In the genomic region with DNA sequence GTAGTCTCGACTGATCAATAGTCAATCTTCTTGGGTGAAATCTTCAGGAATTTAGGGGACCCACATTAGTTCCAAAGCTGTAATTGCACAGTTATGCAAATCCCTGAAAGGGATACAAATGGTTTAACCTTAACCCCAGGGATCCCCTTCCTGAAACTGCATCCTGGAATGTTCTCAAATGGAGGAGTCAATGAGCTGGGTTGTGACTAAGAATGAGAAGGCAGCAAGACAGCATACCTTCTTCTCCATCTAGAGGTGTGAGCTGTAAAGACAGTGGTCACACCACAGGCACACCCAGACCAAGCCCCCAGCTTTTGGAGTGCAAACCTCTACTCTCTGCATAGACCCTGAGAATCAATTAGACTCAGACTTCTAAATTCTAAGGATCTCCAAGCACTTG, we compare ENCODE assay signal across 15 cellular contexts.
"Had no signal": no experiment of that assay in that cellular context is flagged by ENCODE, and none has a peak within 500 bp of the region (broad histone marks: within the 10 kb centered on the region; RNA-seq: fewer than 3 reads in every experiment).

No MANE protein-coding gene starts in this region.

- H3K36me3 ChIP-seq: brain microvascular endothelial cell, thyroid gland, vagina had no signal

- H3K4me3 ChIP-seq: lung, thyroid gland, vagina had no signal

- H3K9me3 Mint-ChIP-seq: dendritic cell treated with granulocyte-macrophage colony-stimulating factor and Interleukin-4, amounts not matched to agents 40 ng/mL and 50 ng/mL, for 4 days; stimulated activated memory B cell treated with anti-CD40 and anti-IgM and Interleukin-4, amounts not matched to agents 10 μg/mL and 1 μg/mL and 100 μg/mL, for 72 hours had no signal

- H3K4me3 Mint-ChIP-seq: dendritic cell treated with granulocyte-macrophage colony-stimulating factor and Interleukin-4, amounts not matched to agents 40 ng/mL and 50 ng/mL, for 4 days; effector memory CD8-positive, alpha-beta T cell; naive B cell; stimulated activated memory B cell treated with anti-CD40 and anti-IgM and Interleukin-4, amounts not matched to agents 10 μg/mL and 1 μg/mL and 100 μg/mL, for 72 hours had no signal

- H3K4me1 ChIP-seq: thyroid gland, vagina had no signal

- DNase-seq: activated CD4-positive, alpha-beta T cell treated with anti-CD3 and anti-CD28 coated beads, Interleukin-2, amount 50 U/mL, for 1 hour; activated naive CD4-positive, alpha-beta T cell treated with Interleukin-2 at 50 U/mL for 16 hours; anterior cingulate cortex; brain microvascular endothelial cell; cerebellar nuclear complex; effector memory CD8-positive, alpha-beta T cell; naive B cell; stimulated activated CD4-positive, alpha-beta T cell treated with anti-CD3 and anti-CD28 coated beads, Interleukin-2, amount 100 ng/mL, for 48 hours; T-helper 9 cell; thyroid gland had no signal

- H3K27me3 Mint-ChIP-seq: dendritic cell treated with granulocyte-macrophage colony-stimulating factor and Interleukin-4, amounts not matched to agents 40 ng/mL and 50 ng/mL, for 4 days; effector memory CD8-positive, alpha-beta T cell; stimulated activated memory B cell treated with anti-CD40 and anti-IgM and Interleukin-4, amounts not matched to agents 10 μg/mL and 1 μg/mL and 100 μg/mL, for 72 hours had no signal

- ATAC-seq: activated CD4-positive, CD25-positive, alpha-beta regulatory T cell treated with anti-CD3 and anti-CD28 coated beads, Interleukin-2, amount 50 U/mL, for 24 hours; effector memory CD8-positive, alpha-beta T cell; stimulated activated memory B cell treated with anti-CD40 and anti-IgM and Interleukin-4, amounts not matched to agents 10 μg/mL and 1 μg/mL and 100 μg/mL, for 72 hours had no signal

- H3K27ac ChIP-seq: brain microvascular endothelial cell, thyroid gland, vagina had no signal

- H3K9me3 ChIP-seq: thyroid gland, vagina had no signal

- H3K4me1 Mint-ChIP-seq: naive B cell; stimulated activated memory B cell treated with anti-CD40 and anti-IgM and Interleukin-4, amounts not matched to agents 10 μg/mL and 1 μg/mL and 100 μg/mL, for 72 hours had no signal

- H3K27ac Mint-ChIP-seq: dendritic cell treated with granulocyte-macrophage colony-stimulating factor and Interleukin-4, amounts not matched to agents 40 ng/mL and 50 ng/mL, for 4 days; naive B cell; stimulated activated memory B cell treated with anti-CD40 and anti-IgM and Interleukin-4, amounts not matched to agents 10 μg/mL and 1 μg/mL and 100 μg/mL, for 72 hours had no signal

- H3K36me3 Mint-ChIP-seq: naive B cell; stimulated activated memory B cell treated with anti-CD40 and anti-IgM and Interleukin-4, amounts not matched to agents 10 μg/mL and 1 μg/mL and 100 μg/mL, for 72 hours had no signal

- H3K27me3 ChIP-seq: brain microvascular endothelial cell, thyroid gland, vagina had no signal
